11 cellular contexts compared by ENCODE assay signal in genomic region chr17:82234211-82235055, GRCh38. TPM values are rescaled to one million over a fixed set of nuclear protein-coding genes. Genes with fewer than 3 reads are reported as not detected.
DNase-seq lines count a peak whose midpoint lies in the region; ATAC-seq, FAIRE-seq and TF ChIP-seq lines count a peak whose summit lies in the region.
"Had no signal": no experiment of that assay in that cellular context is flagged by ENCODE, and none has a peak within 500 bp of the region (broad histone marks: within the 10 kb centered on the region; RNA-seq: fewer than 3 reads in every experiment).

No MANE protein-coding gene starts in this region.

- H3K27ac Mint-ChIP-seq in progenitor cell of endocrine pancreas = peak overlapping the region; percentile 18
- no peak overlapping the region for H3K27ac Mint-ChIP-seq in CD8-positive, alpha-beta T cell
- no peak overlapping the region for H3K27ac Mint-ChIP-seq in stimulated activated naive CD8-positive, alpha-beta T cell treated with anti-CD3 and anti-CD28 coated beads, Interleukin-15, amount 100 ng/mL, for 72 hours
- H3K27ac Mint-ChIP-seq: activated naive CD4-positive, alpha-beta T cell treated with anti-CD3 and anti-CD28 coated beads, Interleukin-2, amount 50 U/mL, for 24 hours had no signal

- 41% methylated on average over 20 of the region's 26 CpGs for WGBS in K562 (ENCODE audit: insufficient coverage, low coverage, missing lambda C conversion rate)

- no peak for TF ChIP-seq EP300 in K562 (IDR thresholded peaks at IDR 0.05; ENCODE audit: low read length)

- peaks cover 46 to 97% of the 10 kb centered on the region in 2 experiments for H3K4me1 ChIP-seq in K562 (replicated peaks in 1 of 2; ENCODE audit: control insufficient read depth in 2 of 2, insufficient read depth in 2 of 2, low read length in 2 of 2)
- peaks cover 52% of the 10 kb centered on the region for H3K4me1 ChIP-seq in CD8-positive, alpha-beta T cell (ENCODE audit: insufficient read depth, low read length)

- POLR2A ChIA-PET in K562 (lab: Yijun Ruan, JAX) = interaction anchor here (0.5 to 1.2 kb wide), 5 partner anchors 8 to 112 kb away, joined by 3 to 4 read pairs (median 4); no protein-coding TSS in a partner anchor
- POLR2A ChIA-PET in CD8-positive, alpha-beta T cell (lab: Charles Lee) = interaction anchor here (0.7 to 1.8 kb wide), 4 partner anchors 20 to 83 kb away, joined by 3 to 8 read pairs (median 4); partner anchors contain the start of gene CD7

- H3K4me2 ChIP-seq in K562 (ENCODE audit: insufficient read depth, low read length) = peak overlapping the region; percentile 49

- no peaks in the 10 kb centered on the region for H3K9me3 ChIP-seq in K562 (replicated peaks; ENCODE audit: control insufficient read depth, insufficient read depth, low read depth, low read length)
- no peaks in the 10 kb centered on the region for H3K9me3 ChIP-seq in CD8-positive, alpha-beta T cell (ENCODE audit: low read length)

- H3K4me3 ChIP-seq in GM12864 (ENCODE audit: low read depth, low read length) (peak overlapping the region; percentile 26; the same call in 1 of the 2 replicates), K562 (no peak overlapping the region)
- H3K4me3 ChIP-seq in CD8-positive, alpha-beta T cell (ENCODE audit: low read depth, low read length) = no peak overlapping the region

- FAIRE-seq in K562 (lab: Jason Lieb, UNC) = peak; percentile 78

- H3K79me2 ChIP-seq in K562 (ENCODE audit: control insufficient read depth, insufficient read depth, low read length) = peaks cover 6% of the 10 kb centered on the region; the same call in 1 of the 3 replicates

- no peaks in the 10 kb centered on the region for H4K20me1 ChIP-seq in K562 (replicated peaks; ENCODE audit: control insufficient read depth, insufficient read depth, low read length)

- in situ Hi-C loops in K562 (cut with MboI) = no loop called here

- intact Hi-C loops in K562 (cut with micrococcal nuclease) = loop anchor here (5.0 kb wide), 1 partner anchor 103 kb away; no protein-coding TSS in a partner anchor
- intact Hi-C loops in CD8-positive, alpha-beta T cell (cut with DNase I, micrococcal nuclease) = loop anchor here (5.0 to 10.0 kb wide), 2 partner anchors 180 to 318 kb away; partner anchors contain the start of genes HEXD (in 1 of the 2) and OGFOD3 (in 1 of the 2)

- peaks cover under 1% of the 10 kb centered on the region; the same call in 1 of the 3 replicates for H3K36me3 ChIP-seq in K562 (ENCODE audit: control insufficient read depth, insufficient read depth, low read length)
- H3K36me3 ChIP-seq in CD8-positive, alpha-beta T cell (ENCODE audit: insufficient read depth, low read length) = no peaks in the 10 kb centered on the region

- BruUV-seq in K562 (replicated peaks; lab: Mats Ljungman, UMichigan) = no TSS peak

- H3K4me3 Mint-ChIP-seq in progenitor cell of endocrine pancreas (ENCODE audit: low read depth) = no peak overlapping the region
- no peak overlapping the region for H3K4me3 Mint-ChIP-seq in CD8-positive, alpha-beta T cell
- no peak overlapping the region for H3K4me3 Mint-ChIP-seq in stimulated activated naive CD8-positive, alpha-beta T cell treated with anti-CD3 and anti-CD28 coated beads, Interleukin-15, amount 100 ng/mL, for 72 hours
- H3K4me3 Mint-ChIP-seq: activated naive CD4-positive, alpha-beta T cell treated with anti-CD3 and anti-CD28 coated beads, Interleukin-2, amount 50 U/mL, for 24 hours had no signal

- peaks cover 10% of the 10 kb centered on the region for H3K4me1 Mint-ChIP-seq in progenitor cell of endocrine pancreas (ENCODE audit: low read depth)
- H3K4me1 Mint-ChIP-seq in CD8-positive, alpha-beta T cell (ENCODE audit: low read depth) = peaks cover 32% of the 10 kb centered on the region
- H3K4me1 Mint-ChIP-seq in stimulated activated naive CD8-positive, alpha-beta T cell treated with anti-CD3 and anti-CD28 coated beads, Interleukin-15, amount 100 ng/mL, for 72 hours = peaks cover 73% of the 10 kb centered on the region

- peaks cover 5% of the 10 kb centered on the region for H3K27me3 Mint-ChIP-seq in progenitor cell of endocrine pancreas
- no peaks in the 10 kb centered on the region for H3K27me3 Mint-ChIP-seq in CD8-positive, alpha-beta T cell (ENCODE audit: low read depth)
- no peaks in the 10 kb centered on the region for H3K27me3 Mint-ChIP-seq in stimulated activated naive CD8-positive, alpha-beta T cell treated with anti-CD3 and anti-CD28 coated beads, Interleukin-15, amount 100 ng/mL, for 72 hours
- H3K27me3 Mint-ChIP-seq: activated naive CD4-positive, alpha-beta T cell treated with anti-CD3 and anti-CD28 coated beads, Interleukin-2, amount 50 U/mL, for 24 hours had no signal

- H3K27ac ChIP-seq in C4-2B = peak overlapping the region; percentile 95
- H3K27ac ChIP-seq in K562 (ENCODE audit: extremely low read depth, low read depth, low read length) = peak overlapping the region; percentile 23; the same call in 1 of the 3 replicates
- no peak overlapping the region for H3K27ac ChIP-seq in CD8-positive, alpha-beta T cell (ENCODE audit: low read depth, low read length)

- DNase-seq in GM12864 (ENCODE audit: low read depth) = no peak
- peak in 1 of 4 experiments; percentile 42 for DNase-seq in K562 (ENCODE audit: extremely low read depth in 1 of 4, low spot score in 3 of 4)
- no peak for DNase-seq in progenitor cell of endocrine pancreas (ENCODE audit: low spot score, unreplicated experiment)
- no peak for DNase-seq in NCI-H1436 treated with DMSO at 0.1 percent for 48 hours (lab: John Stamatoyannopoulos, UW)
- no peak for DNase-seq in CD8-positive, alpha-beta T cell
- no peak for DNase-seq in stimulated activated naive CD8-positive, alpha-beta T cell treated with anti-CD3 and anti-CD28 coated beads, Interleukin-15, amount 100 ng/mL, for 72 hours
- DNase-seq: KBM-7; stimulated activated CD4-positive, alpha-beta T cell treated with anti-CD3 and anti-CD28 coated beads, Interleukin-1b, Interleukin-23, amount 100 ng/mL, for 48 hours had no signal

- no peak for TF ChIP-seq POLR2A in K562 (conservative IDR thresholded peaks at IDR 0.05)

- CTCF ChIA-PET in K562 (lab: Yijun Ruan, JAX; ENCODE audit: low intra/inter-chr PET ratio) = interaction anchor here (0.8 kb wide), 1 partner anchor 87 kb away, joined by 3 read pairs; no protein-coding TSS in a partner anchor
- CTCF ChIA-PET in CD8-positive, alpha-beta T cell (lab: Charles Lee) = interaction anchor here (1.2 to 6.0 kb wide), 10 partner anchors 10 to 98 kb away, joined by 3 to 66 read pairs (median 12); partner anchors contain the start of gene CD7

- H3K9ac ChIP-seq in K562 (ENCODE audit: insufficient read depth in 1 of 2, low read depth in 2 of 2, low read length in 2 of 2) = peak overlapping the region; percentile 5 to 90; a peak in 3 of 4 replicates

- H3K36me3 Mint-ChIP-seq in progenitor cell of endocrine pancreas (ENCODE audit: insufficient read depth) = peaks cover 2% of the 10 kb centered on the region
- H3K36me3 Mint-ChIP-seq in CD8-positive, alpha-beta T cell = peaks cover 8% of the 10 kb centered on the region
- H3K36me3 Mint-ChIP-seq: activated naive CD4-positive, alpha-beta T cell treated with anti-CD3 and anti-CD28 coated beads, Interleukin-2, amount 50 U/mL, for 24 hours had no signal

- H3K9me1 ChIP-seq in K562 (ENCODE audit: control insufficient read depth, insufficient read depth, low read length) = no peaks in the 10 kb centered on the region

- no peaks in the 10 kb centered on the region for H3K9me3 Mint-ChIP-seq in progenitor cell of endocrine pancreas (ENCODE audit: low read depth)
- H3K9me3 Mint-ChIP-seq in CD8-positive, alpha-beta T cell = no peaks in the 10 kb centered on the region
- H3K9me3 Mint-ChIP-seq in stimulated activated naive CD8-positive, alpha-beta T cell treated with anti-CD3 and anti-CD28 coated beads, Interleukin-15, amount 100 ng/mL, for 72 hours = no peaks in the 10 kb centered on the region
- H3K9me3 Mint-ChIP-seq: activated naive CD4-positive, alpha-beta T cell treated with anti-CD3 and anti-CD28 coated beads, Interleukin-2, amount 50 U/mL, for 24 hours had no signal

- no peak for ATAC-seq in K562
- ATAC-seq in CD8-positive, alpha-beta T cell = no peak
- ATAC-seq in HG03378 (IDR thresholded peaks at IDR 0.05; ENCODE audit: unreplicated experiment) = no peak
- no peak for ATAC-seq in stimulated activated naive CD8-positive, alpha-beta T cell treated with anti-CD3 and anti-CD28 coated beads, Interleukin-15, amount 100 ng/mL, for 72 hours

- TF ChIP-seq CTCF in C4-2B (conservative IDR thresholded peaks at IDR 0.05) (no peak), GM12864 (IDR thresholded peaks at IDR 0.05; ENCODE audit: low read depth, low read length, missing control alignments) (no peak), K562 (IDR thresholded peaks at IDR 0.05 in 2 of 3, conservative IDR thresholded peaks at IDR 0.05 in 1 of 3; ENCODE audit: insufficient read depth in 2 of 3, low read depth in 1 of 3, low read length in 3 of 3) (no peak), progenitor cell of endocrine pancreas (IDR thresholded peaks at IDR 0.05; ENCODE audit: unreplicated experiment) (no peak)
- TF ChIP-seq CTCF in CD8-positive, alpha-beta T cell (IDR thresholded peaks at IDR 0.05) = no peak

- TF ChIP-seq RAD21 in K562 (CRISPR knock-in tag; conservative IDR thresholded peaks at IDR 0.05 in 1 of 2, IDR thresholded peaks at IDR 0.05 in 1 of 2) = no peak

- peak overlapping the region; percentile 38; the same call in 1 of the 2 replicates for H2AFZ ChIP-seq in K562 (ENCODE audit: low read depth, low read length)

- no peaks in the 10 kb centered on the region for H3K27me3 ChIP-seq in K562 (ENCODE audit: control insufficient read depth in 2 of 2, insufficient read depth in 2 of 2, low read length in 2 of 2)
- H3K27me3 ChIP-seq in CD8-positive, alpha-beta T cell (ENCODE audit: insufficient read depth, low read length) = no peaks in the 10 kb centered on the region

RNA-seq across cellular contexts. Expression of gene SLC16A3, which starts 5.6 kb away (rescaled TPM):
- 2.9 and 6.6 TPM in 2 replicates for total RNA-seq in K562 (2011; cell fraction: chromatin; rRNA removed; ENCODE audit: low replicate concordance)
- total RNA-seq in K562 (2011; cell fraction: nucleolus; rRNA removed) = 10.0 and 10.5 TPM in 2 replicates
- 4.4 and 5.7 TPM in 2 replicates for total RNA-seq in K562 (2011; cell fraction: nucleoplasm; rRNA removed)
- 1.8 and 2.5 TPM in 2 replicates for total RNA-seq in K562 (2014; rRNA removed)
- total RNA-seq in K562 (2014; rRNA removed; fragmentation: Illumina TruSeq; extraction: Trizol) = 0.11 and 0.13 TPM in 2 replicates
- 1.0 and 1.2 TPM in 2 replicates for total RNA-seq in K562 (2015; rRNA removed; fragmentation: Illumina TruSeq; extraction: Trizol)
- 2.9 and 5.4 TPM in 2 replicates for total RNA-seq in K562 (2021)
- 3.7 and 8.3 TPM in 2 replicates for polyA plus RNA-seq in K562 (2011; rRNA removed)
- polyA plus RNA-seq in K562 (2011; cell fraction: cytosol; rRNA removed) = 9.7 and 12.8 TPM in 2 replicates
- 9.1 and 10.2 TPM in 2 replicates for polyA plus RNA-seq in K562 (2011; cell fraction: nucleus; rRNA removed)
- 4.9 and 9.3 TPM in 2 replicates for polyA plus RNA-seq in K562 (2012)
- 0.58 and 0.78 TPM in 2 replicates for polyA plus RNA-seq in K562 (2014; fragmentation: Illumina TruSeq; extraction: Trizol)
- not detected for polyA plus RNA-seq in K562 (2014; fragmentation: Nextera tagmentation; extraction: Ambion mirVana)
- 0.81 and 1.9 TPM in 2 replicates for polyA plus RNA-seq in K562 (2014; rRNA removed)
- 2.9 and 3.7 TPM in 2 replicates for polyA minus RNA-seq in K562 (2011; rRNA and poly(A)+ RNA removed)
- 7.0 and 15.5 TPM in 2 replicates for polyA minus RNA-seq in K562 (2011; cell fraction: cytosol; rRNA and poly(A)+ RNA removed)
- 4.8 and 6.9 TPM in 2 replicates for polyA minus RNA-seq in K562 (2011; cell fraction: nucleus; rRNA and poly(A)+ RNA removed)
- 5.4 and 5.9 TPM in 2 replicates for total RNA-seq in progenitor cell of endocrine pancreas
- total RNA-seq in CD8-positive, alpha-beta T cell = 100 to 1,000 TPM in 1 of 2 experiments, 10 to 100 TPM in 1; 94.0 to 103 TPM

RNA-seq across cellular contexts. Expression of gene CCDC57, which starts 21.8 kb away (rescaled TPM):
- 238 and 466 TPM in 2 replicates for total RNA-seq in K562 (2011; cell fraction: chromatin; rRNA removed; ENCODE audit: low replicate concordance)
- total RNA-seq in K562 (2011; cell fraction: nucleolus; rRNA removed) = 176 and 211 TPM in 2 replicates
- 135 and 163 TPM in 2 replicates for total RNA-seq in K562 (2011; cell fraction: nucleoplasm; rRNA removed)
- total RNA-seq in K562 (2014; rRNA removed) (13.6 and 19.0 TPM in 2 replicates), K562 (2014; rRNA removed; fragmentation: Illumina TruSeq; extraction: Trizol) (10.7 TPM in 2 replicates), K562 (2015; rRNA removed; fragmentation: Illumina TruSeq; extraction: Trizol) (17.1 and 18.1 TPM in 2 replicates), K562 (2021) (33.8 and 36.0 TPM in 2 replicates), progenitor cell of endocrine pancreas (79.0 and 79.3 TPM in 2 replicates)
- polyA plus RNA-seq in K562 (2011; rRNA removed) (26.3 and 31.1 TPM in 2 replicates), K562 (2014; fragmentation: Illumina TruSeq; extraction: Trizol) (12.9 and 19.9 TPM in 2 replicates), K562 (2014; fragmentation: Nextera tagmentation; extraction: Ambion mirVana) (1 to 10 TPM in 1 of 2 experiments, under 1 TPM in 1; 0.83 to 1.1 TPM), K562 (2014; rRNA removed) (34.8 and 36.2 TPM in 2 replicates)
- 15.4 and 18.8 TPM in 2 replicates for polyA plus RNA-seq in K562 (2011; cell fraction: cytosol; rRNA removed)
- 146 and 224 TPM in 2 replicates for polyA plus RNA-seq in K562 (2011; cell fraction: nucleus; rRNA removed)
- 20.1 and 38.4 TPM in 2 replicates for polyA plus RNA-seq in K562 (2012)
- 15.9 and 16.8 TPM in 2 replicates for polyA minus RNA-seq in K562 (2011; rRNA and poly(A)+ RNA removed)
- polyA minus RNA-seq in K562 (2011; cell fraction: cytosol; rRNA and poly(A)+ RNA removed) = 12.2 and 13.1 TPM in 2 replicates
- 47.4 and 49.1 TPM in 2 replicates for polyA minus RNA-seq in K562 (2011; cell fraction: nucleus; rRNA and poly(A)+ RNA removed)
- total RNA-seq in CD8-positive, alpha-beta T cell = 100 to 1,000 TPM; 175 to 184 TPM

RNA-seq across cellular contexts. Expression of gene CSNK1D, which starts 39.1 kb away (rescaled TPM):
- total RNA-seq in K562 (2011; cell fraction: chromatin; rRNA removed; ENCODE audit: low replicate concordance) = 268 and 441 TPM in 2 replicates
- total RNA-seq in K562 (2011; cell fraction: nucleolus; rRNA removed) = 196 and 213 TPM in 2 replicates
- 179 and 187 TPM in 2 replicates for total RNA-seq in K562 (2011; cell fraction: nucleoplasm; rRNA removed)
- 26.1 and 39.0 TPM in 2 replicates for total RNA-seq in K562 (2014; rRNA removed)
- 35.9 and 41.3 TPM in 2 replicates for total RNA-seq in K562 (2014; rRNA removed; fragmentation: Illumina TruSeq; extraction: Trizol)
- total RNA-seq in K562 (2015; rRNA removed; fragmentation: Illumina TruSeq; extraction: Trizol) = 35.7 and 36.6 TPM in 2 replicates
- total RNA-seq in K562 (2021) = 95.3 and 114 TPM in 2 replicates
- polyA plus RNA-seq in K562 (2011; rRNA removed) = 82.8 and 96.8 TPM in 2 replicates
- 51.5 and 60.4 TPM in 2 replicates for polyA plus RNA-seq in K562 (2011; cell fraction: cytosol; rRNA removed)
- polyA plus RNA-seq in K562 (2011; cell fraction: nucleus; rRNA removed) = 306 and 488 TPM in 2 replicates
- 102 and 106 TPM in 2 replicates for polyA plus RNA-seq in K562 (2012)
- polyA plus RNA-seq in K562 (2014; fragmentation: Illumina TruSeq; extraction: Trizol) = 123 and 133 TPM in 2 replicates
- polyA plus RNA-seq in K562 (2014; fragmentation: Nextera tagmentation; extraction: Ambion mirVana) = 1 to 10 TPM; 6.5 to 7.4 TPM
- polyA plus RNA-seq in K562 (2014; rRNA removed) = 81.0 and 90.3 TPM in 2 replicates
- polyA minus RNA-seq in K562 (2011; rRNA and poly(A)+ RNA removed) = 56.2 and 74.7 TPM in 2 replicates
- polyA minus RNA-seq in K562 (2011; cell fraction: cytosol; rRNA and poly(A)+ RNA removed) = 45.7 and 51.3 TPM in 2 replicates
- polyA minus RNA-seq in K562 (2011; cell fraction: nucleus; rRNA and poly(A)+ RNA removed) = 71.1 and 74.9 TPM in 2 replicates
- 224 and 227 TPM in 2 replicates for total RNA-seq in progenitor cell of endocrine pancreas
- total RNA-seq in CD8-positive, alpha-beta T cell = 100 to 1,000 TPM; 369 to 393 TPM

Comparison
In these comparisons a context has a peak if more than half of its experiments do, and no peak if none do; other contexts are left out.
1. RNA of gene SLC16A3, which starts 5.6 kb away (total RNA-seq): 94.0 to 103 TPM in CD8-positive, alpha-beta T cell; 5.4 to 5.9 TPM in progenitor cell of endocrine pancreas and 0.11 to 10.5 TPM in K562; every median in the first group is over 4 times any median in the second.